2 cellular contexts compared by ENCODE assay signal in the genomic region with DNA sequence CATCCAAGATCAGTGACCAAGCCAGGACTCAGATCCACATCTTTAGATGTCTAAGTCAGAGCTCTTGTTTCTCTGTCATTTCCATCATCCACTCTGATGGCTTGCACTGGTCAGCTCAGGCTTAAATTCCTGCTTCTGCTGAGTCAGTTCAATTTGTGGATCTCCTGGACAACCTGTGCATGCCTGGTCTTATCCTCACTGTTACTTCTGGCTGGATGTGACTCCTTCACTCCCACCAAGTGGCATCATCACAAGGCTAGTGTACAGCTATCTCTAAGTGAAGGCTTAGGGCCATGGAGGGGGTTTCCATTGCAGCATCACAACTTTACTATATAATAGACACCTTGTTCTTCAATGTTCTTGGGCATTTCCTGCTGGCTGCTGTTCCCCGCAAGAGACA.
TF ChIP-seq lines count a peak whose summit lies in the region.

No MANE protein-coding gene starts in this region.

TF ChIP-seq in HepG2, 621 proteins besides CTCF, POLR2A, EP300 and RAD21 (continued from another document):
- TF ChIP-seq, protein P1, sequence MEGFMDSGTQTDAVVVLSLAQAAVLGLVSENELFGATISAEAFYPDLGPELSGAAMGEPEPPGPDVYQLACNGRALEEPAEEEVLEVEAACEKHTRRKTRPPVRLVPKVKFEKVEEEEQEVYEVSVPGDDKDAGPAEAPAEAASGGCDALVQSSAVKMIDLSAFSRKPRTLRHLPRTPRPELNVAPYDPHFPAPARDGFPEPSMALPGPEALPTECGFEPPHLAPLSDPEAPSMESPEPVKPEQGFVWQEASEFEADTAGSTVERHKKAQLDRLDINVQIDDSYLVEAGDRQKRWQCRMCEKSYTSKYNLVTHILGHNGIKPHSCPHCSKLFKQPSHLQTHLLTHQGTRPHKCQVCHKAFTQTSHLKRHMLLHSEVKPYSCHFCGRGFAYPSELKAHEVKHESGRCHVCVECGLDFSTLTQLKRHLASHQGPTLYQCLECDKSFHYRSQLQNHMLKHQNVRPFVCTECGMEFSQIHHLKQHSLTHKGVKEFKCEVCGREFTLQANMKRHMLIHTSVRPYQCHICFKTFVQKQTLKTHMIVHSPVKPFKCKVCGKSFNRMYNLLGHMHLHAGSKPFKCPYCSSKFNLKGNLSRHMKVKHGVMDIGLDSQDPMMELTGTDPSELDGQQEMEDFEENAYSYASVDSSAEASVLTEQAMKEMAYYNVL (CRISPR knock-in tag; IDR thresholded peaks at IDR 0.05; ENCODE audit: borderline replicate concordance) = no peak
- TF ChIP-seq MBD4 (IDR thresholded peaks at IDR 0.05; ENCODE audit: borderline replicate concordance, low read length) (no peak), MAFK (conservative IDR thresholded peaks at IDR 0.05 in 1 of 2, IDR thresholded peaks at IDR 0.05 in 1 of 2; ENCODE audit: low read length in 2 of 2) (peak; percentile 32 to 56; a peak in 3 of 4 replicates)

TF ChIP-seq in GM12878, 131 proteins besides CTCF, POLR2A, EP300 and RAD21 (continued from another document):
- TF ChIP-seq, protein P2, sequence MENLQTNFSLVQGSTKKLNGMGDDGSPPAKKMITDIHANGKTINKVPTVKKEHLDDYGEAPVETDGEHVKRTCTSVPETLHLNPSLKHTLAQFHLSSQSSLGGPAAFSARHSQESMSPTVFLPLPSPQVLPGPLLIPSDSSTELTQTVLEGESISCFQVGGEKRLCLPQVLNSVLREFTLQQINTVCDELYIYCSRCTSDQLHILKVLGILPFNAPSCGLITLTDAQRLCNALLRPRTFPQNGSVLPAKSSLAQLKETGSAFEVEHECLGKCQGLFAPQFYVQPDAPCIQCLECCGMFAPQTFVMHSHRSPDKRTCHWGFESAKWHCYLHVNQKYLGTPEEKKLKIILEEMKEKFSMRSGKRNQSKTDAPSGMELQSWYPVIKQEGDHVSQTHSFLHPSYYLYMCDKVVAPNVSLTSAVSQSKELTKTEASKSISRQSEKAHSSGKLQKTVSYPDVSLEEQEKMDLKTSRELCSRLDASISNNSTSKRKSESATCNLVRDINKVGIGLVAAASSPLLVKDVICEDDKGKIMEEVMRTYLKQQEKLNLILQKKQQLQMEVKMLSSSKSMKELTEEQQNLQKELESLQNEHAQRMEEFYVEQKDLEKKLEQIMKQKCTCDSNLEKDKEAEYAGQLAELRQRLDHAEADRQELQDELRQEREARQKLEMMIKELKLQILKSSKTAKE (IDR thresholded peaks at IDR 0.05; ENCODE audit: low read depth, poor library complexity, severe bottlenecking) = no peak
- no peak for TF ChIP-seq MTA3 (IDR thresholded peaks at IDR 0.05; ENCODE audit: borderline replicate concordance, low read length)
- no peak for TF ChIP-seq NRF1 (conservative IDR thresholded peaks at IDR 0.05; ENCODE audit: low read depth, low read length)
- no peak for TF ChIP-seq MEF2A (IDR thresholded peaks at IDR 0.05; ENCODE audit: insufficient read depth, low read depth, low read length)
- no peak for TF ChIP-seq CBX5 (IDR thresholded peaks at IDR 0.05; ENCODE audit: low read depth)
- TF ChIP-seq ASH2L (IDR thresholded peaks at IDR 0.05; ENCODE audit: borderline replicate concordance, low read depth) = no peak
- TF ChIP-seq SUZ12 (IDR thresholded peaks at IDR 0.05; ENCODE audit: unreplicated experiment) = no peak
- TF ChIP-seq BHLHE40 (IDR thresholded peaks at IDR 0.05; ENCODE audit: borderline replicate concordance in 1 of 2, low read depth in 2 of 2, low read length in 1 of 2) = no peak
